In genomic region chr10:132451506-132452215, GRCh38 we compare ENCODE assay signal across 11 cellular contexts. TPM values are rescaled to one million over a fixed set of nuclear protein-coding genes. Genes with fewer than 3 reads are reported as not detected.
A peak's percentile ranks its signal among the peaks of the same experiment; 100 is the strongest.
DNase-seq lines count a peak whose midpoint lies in the region; ATAC-seq, FAIRE-seq and TF ChIP-seq lines count a peak whose summit lies in the region.
"Had no signal": no experiment of that assay in that cellular context is flagged by ENCODE, and none has a peak within 500 bp of the region (broad histone marks: within the 10 kb centered on the region; RNA-seq: fewer than 3 reads in every experiment).

No MANE protein-coding gene starts in this region.

- H3K4me1 ChIP-seq in spleen: peaks cover 31 to 63% (median 46%) of the 10 kb centered on the region in 6 donors

- FAIRE-seq in GM19239 (lab: Jason Lieb, UNC): no peak

- peak overlapping the region in 7 of 8 donors; percentile 14 to 89 (median 73) for H3K27ac ChIP-seq in spleen

- ATAC-seq in HG02981 (IDR thresholded peaks at IDR 0.05; ENCODE audit: unreplicated experiment): no peak

- no peaks in the 10 kb centered on the region for H3K9me3 ChIP-seq in spleen
- H3K9me3 ChIP-seq: adrenal gland had no signal

- no peak overlapping the region for H3K4me3 Mint-ChIP-seq in activated T-cell treated with anti-CD3 and anti-CD28 coated beads, Interleukin-2, amount 50 U/mL, for 24 hours
- peak overlapping the region in 2 of 5 donors; percentile 11 to 55 for H3K4me3 Mint-ChIP-seq in immature natural killer cell

- H3K27ac Mint-ChIP-seq in activated T-cell treated with anti-CD3 and anti-CD28 coated beads, Interleukin-2, amount 50 U/mL, for 24 hours: peak overlapping the region; percentile 67
- peak overlapping the region; percentile 62 to 95 (median 94) for H3K27ac Mint-ChIP-seq in immature natural killer cell

- intact Hi-C loops in spleen (cut with DNase I; ENCODE audit: low total_unique reads): loop anchor here (5.0 to 10.0 kb wide), 3 partner anchors 59 to 229 kb away; partner anchors contain the start of gene INPP5A

- H3K36me3 Mint-ChIP-seq in activated T-cell treated with anti-CD3 and anti-CD28 coated beads, Interleukin-2, amount 50 U/mL, for 24 hours (ENCODE audit: low read depth): no peaks in the 10 kb centered on the region
- H3K36me3 Mint-ChIP-seq in immature natural killer cell: no peaks in the 10 kb centered on the region

- TF ChIP-seq POLR2A in spleen (IDR thresholded peaks at IDR 0.05): no peak

- H3K27me3 Mint-ChIP-seq in activated T-cell treated with anti-CD3 and anti-CD28 coated beads, Interleukin-2, amount 50 U/mL, for 24 hours: no peaks in the 10 kb centered on the region
- H3K27me3 Mint-ChIP-seq in immature natural killer cell (ENCODE audit: low read depth in 3 of 3): peaks cover 3 to 14% (median 8%) of the 10 kb centered on the region in 3 donors

- no peaks in the 10 kb centered on the region for H3K9me3 Mint-ChIP-seq in activated T-cell treated with anti-CD3 and anti-CD28 coated beads, Interleukin-2, amount 50 U/mL, for 24 hours
- no peaks in the 10 kb centered on the region for H3K9me3 Mint-ChIP-seq in immature natural killer cell

- peaks cover 30% of the 10 kb centered on the region for H3K4me1 Mint-ChIP-seq in activated T-cell treated with anti-CD3 and anti-CD28 coated beads, Interleukin-2, amount 50 U/mL, for 24 hours (ENCODE audit: low read depth)
- H3K4me1 Mint-ChIP-seq in immature natural killer cell: peaks cover 19 to 26% of the 10 kb centered on the region in 2 donors

- H3K4me3 ChIP-seq in spleen: no peak overlapping the region
- H3K4me3 ChIP-seq: adrenal gland had no signal

- H3K36me3 ChIP-seq in spleen: no peaks in the 10 kb centered on the region
- H3K36me3 ChIP-seq: adrenal gland had no signal

- no peak for TF ChIP-seq CTCF in spleen (IDR thresholded peaks at IDR 0.05 in 8 of 11, conservative IDR thresholded peaks at IDR 0.05 in 3 of 11)

- 85 to 93% (median 87%) methylated on average over 17 to 18 of the region's 18 CpGs for WGBS in spleen, 5 donors

- H3K27me3 ChIP-seq in spleen (replicated peaks in 1 of 7): no peaks in the 10 kb centered on the region
- H3K27me3 ChIP-seq: adrenal gland had no signal

- no peak for DNase-seq in activated T-cell treated with anti-CD3 and anti-CD28 coated beads, Interleukin-2, amount 50 U/mL, for 24 hours
- DNase-seq in activated T-cell treated with anti-CD3 and anti-CD28 coated beads, Interleukin-2, amount 50 U/mL, for 48 hours: no peak
- DNase-seq in NCI-H526 treated with DMSO at 0.1 percent for 48 hours (lab: John Stamatoyannopoulos, UW): peak; percentile 24
- DNase-seq in immature natural killer cell: no peak
- peak; percentile 85 for DNase-seq in spleen
- no peak for DNase-seq in GM19239 (ENCODE audit: insufficient read length, low spot score)
- DNase-seq in NOMO-1 treated with DMSO at 0.1 percent for 48 hours (lab: John Stamatoyannopoulos, UW; ENCODE audit: unreplicated experiment): no peak
- DNase-seq: hippocampal formation, NCI-H1092 treated with DMSO at 0.1 percent for 48 hours had no signal

RNA-seq across cellular contexts. Expression of gene PWWP2B, which starts 54.7 kb away (rescaled TPM):
- polyA plus RNA-seq in immature natural killer cell: 1 to 10 TPM; 4.0 to 7.3 (median 4.3) TPM
- 10 to 100 TPM; 24.8 to 41.7 (median 28.1) TPM for total RNA-seq in spleen
- polyA plus RNA-seq in spleen: 10 to 100 TPM; 22.5 to 50.0 (median 27.8) TPM

Comparison
In these comparisons a context has a peak if more than half of its experiments do, and no peak if none do; other contexts are left out.
1. DNase-seq: peak in NCI-H526 treated with DMSO at 0.1 percent for 48 hours (single experiment) and spleen (single experiment); none in activated T-cell treated with anti-CD3 and anti-CD28 coated beads, Interleukin-2, amount 50 U/mL, for 24 hours (single experiment), activated T-cell treated with anti-CD3 and anti-CD28 coated beads, Interleukin-2, amount 50 U/mL, for 48 hours (0 of 2), immature natural killer cell (0 of 3), GM19239 (single experiment) and NOMO-1 treated with DMSO at 0.1 percent for 48 hours (single experiment).